ENCODE assay signal across 1 cellular context in genomic region chr19:1905863-1906375, GRCh38.
TF ChIP-seq lines count a peak whose summit lies in the region.

No MANE protein-coding gene starts in this region.

TF ChIP-seq in K562, 482 proteins besides CTCF, POLR2A, EP300 and RAD21 (continues in another document):
- TF ChIP-seq KLF6 (CRISPR knock-in tag; IDR thresholded peaks at IDR 0.05; ENCODE audit: borderline replicate concordance) = 0 out of 2 replicates have a peak, but pooled peaks have one; percentile 70
- 0 out of 2 replicates have a peak, but pooled peaks have one; percentile 6 for TF ChIP-seq MBD2 (IDR thresholded peaks at IDR 0.05; ENCODE audit: borderline replicate concordance, low read depth)
- TF ChIP-seq ZNF707 (CRISPR knock-in tag; conservative IDR thresholded peaks at IDR 0.05) = 0 out of 2 replicates have a peak, but pooled peaks have one; percentile 62
- peak; percentile 69; the same call in 1 of the 2 replicates for TF ChIP-seq ELF4 (CRISPR knock-in tag; IDR thresholded peaks at IDR 0.05)
- TF ChIP-seq, protein P1, sequence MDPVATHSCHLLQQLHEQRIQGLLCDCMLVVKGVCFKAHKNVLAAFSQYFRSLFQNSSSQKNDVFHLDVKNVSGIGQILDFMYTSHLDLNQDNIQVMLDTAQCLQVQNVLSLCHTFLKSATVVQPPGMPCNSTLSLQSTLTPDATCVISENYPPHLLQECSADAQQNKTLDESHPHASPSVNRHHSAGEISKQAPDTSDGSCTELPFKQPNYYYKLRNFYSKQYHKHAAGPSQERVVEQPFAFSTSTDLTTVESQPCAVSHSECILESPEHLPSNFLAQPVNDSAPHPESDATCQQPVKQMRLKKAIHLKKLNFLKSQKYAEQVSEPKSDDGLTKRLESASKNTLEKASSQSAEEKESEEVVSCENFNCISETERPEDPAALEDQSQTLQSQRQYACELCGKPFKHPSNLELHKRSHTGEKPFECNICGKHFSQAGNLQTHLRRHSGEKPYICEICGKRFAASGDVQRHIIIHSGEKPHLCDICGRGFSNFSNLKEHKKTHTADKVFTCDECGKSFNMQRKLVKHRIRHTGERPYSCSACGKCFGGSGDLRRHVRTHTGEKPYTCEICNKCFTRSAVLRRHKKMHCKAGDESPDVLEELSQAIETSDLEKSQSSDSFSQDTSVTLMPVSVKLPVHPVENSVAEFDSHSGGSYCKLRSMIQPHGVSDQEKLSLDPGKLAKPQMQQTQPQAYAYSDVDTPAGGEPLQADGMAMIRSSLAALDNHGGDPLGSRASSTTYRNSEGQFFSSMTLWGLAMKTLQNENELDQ (CRISPR knock-in tag; IDR thresholded peaks at IDR 0.05; ENCODE audit: borderline replicate concordance) = no peak
- no peak for TF ChIP-seq MLX (CRISPR knock-in tag; conservative IDR thresholded peaks at IDR 0.05)
- no peak for TF ChIP-seq ZNF431 (CRISPR knock-in tag; IDR thresholded peaks at IDR 0.05)
- 0 out of 2 replicates have a peak, but pooled peaks have one; percentile 9 for TF ChIP-seq OTX1 (CRISPR knock-in tag; IDR thresholded peaks at IDR 0.05)
- 0 out of 2 replicates have a peak, but pooled peaks have one; percentile 38 for TF ChIP-seq NR1H2 (CRISPR knock-in tag; IDR thresholded peaks at IDR 0.05)
- TF ChIP-seq TCFL5 (CRISPR knock-in tag; conservative IDR thresholded peaks at IDR 0.05) = no peak
- TF ChIP-seq ARNT (IDR thresholded peaks at IDR 0.05) = peak; percentile 24 to 78; a peak in 1 of 4 replicates
- no peak for TF ChIP-seq NR4A1 (CRISPR knock-in tag; IDR thresholded peaks at IDR 0.05)
- 0 out of 2 replicates have a peak, but pooled peaks have one; percentile 46 for TF ChIP-seq NR4A1 (tag; IDR thresholded peaks at IDR 0.05)
- TF ChIP-seq MTA3 (IDR thresholded peaks at IDR 0.05; ENCODE audit: borderline replicate concordance) = 0 out of 2 replicates have a peak, but pooled peaks have one; percentile 56
- TF ChIP-seq, protein P2, sequence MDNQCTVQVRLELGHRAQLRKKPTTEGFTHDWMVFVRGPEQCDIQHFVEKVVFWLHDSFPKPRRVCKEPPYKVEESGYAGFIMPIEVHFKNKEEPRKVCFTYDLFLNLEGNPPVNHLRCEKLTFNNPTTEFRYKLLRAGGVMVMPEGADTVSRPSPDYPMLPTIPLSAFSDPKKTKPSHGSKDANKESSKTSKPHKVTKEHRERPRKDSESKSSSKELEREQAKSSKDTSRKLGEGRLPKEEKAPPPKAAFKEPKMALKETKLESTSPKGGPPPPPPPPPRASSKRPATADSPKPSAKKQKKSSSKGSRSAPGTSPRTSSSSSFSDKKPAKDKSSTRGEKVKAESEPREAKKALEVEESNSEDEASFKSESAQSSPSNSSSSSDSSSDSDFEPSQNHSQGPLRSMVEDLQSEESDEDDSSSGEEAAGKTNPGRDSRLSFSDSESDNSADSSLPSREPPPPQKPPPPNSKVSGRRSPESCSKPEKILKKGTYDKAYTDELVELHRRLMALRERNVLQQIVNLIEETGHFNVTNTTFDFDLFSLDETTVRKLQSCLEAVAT (IDR thresholded peaks at IDR 0.05) = 0 out of 4 replicates have a peak, but pooled peaks of 1 of the 2 experiments have one; percentile 31
- no peak for TF ChIP-seq TRIM25 (IDR thresholded peaks at IDR 0.05; ENCODE audit: borderline replicate concordance)
- TF ChIP-seq BCL6 (CRISPR knock-in tag; IDR thresholded peaks at IDR 0.05) = peak; percentile 45; the same call in 1 of the 2 replicates
- no peak for TF ChIP-seq MAFF (IDR thresholded peaks at IDR 0.05; ENCODE audit: low read length)
- TF ChIP-seq, protein P3, sequence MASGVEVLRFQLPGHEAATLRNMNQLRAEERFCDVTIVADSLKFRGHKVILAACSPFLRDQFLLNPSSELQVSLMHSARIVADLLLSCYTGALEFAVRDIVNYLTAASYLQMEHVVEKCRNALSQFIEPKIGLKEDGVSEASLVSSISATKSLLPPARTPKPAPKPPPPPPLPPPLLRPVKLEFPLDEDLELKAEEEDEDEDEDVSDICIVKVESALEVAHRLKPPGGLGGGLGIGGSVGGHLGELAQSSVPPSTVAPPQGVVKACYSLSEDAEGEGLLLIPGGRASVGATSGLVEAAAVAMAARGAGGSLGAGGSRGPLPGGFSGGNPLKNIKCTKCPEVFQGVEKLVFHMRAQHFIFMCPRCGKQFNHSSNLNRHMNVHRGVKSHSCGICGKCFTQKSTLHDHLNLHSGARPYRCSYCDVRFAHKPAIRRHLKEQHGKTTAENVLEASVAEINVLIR (CRISPR knock-in tag; IDR thresholded peaks at IDR 0.05) = 0 out of 2 replicates have a peak, but pooled peaks have one; percentile 26
- TF ChIP-seq PHF20 (IDR thresholded peaks at IDR 0.05; ENCODE audit: partially characterized antibody) = no peak
- no peak for TF ChIP-seq GTF3C2 (IDR thresholded peaks at IDR 0.05; ENCODE audit: borderline replicate concordance, extremely low read depth, insufficient read length)
- TF ChIP-seq HDAC2 (IDR thresholded peaks at IDR 0.05) = peak; percentile 6
- no peak for TF ChIP-seq ZNF263 (CRISPR knock-in tag; IDR thresholded peaks at IDR 0.05; ENCODE audit: borderline replicate concordance)
- TF ChIP-seq, protein P4, sequence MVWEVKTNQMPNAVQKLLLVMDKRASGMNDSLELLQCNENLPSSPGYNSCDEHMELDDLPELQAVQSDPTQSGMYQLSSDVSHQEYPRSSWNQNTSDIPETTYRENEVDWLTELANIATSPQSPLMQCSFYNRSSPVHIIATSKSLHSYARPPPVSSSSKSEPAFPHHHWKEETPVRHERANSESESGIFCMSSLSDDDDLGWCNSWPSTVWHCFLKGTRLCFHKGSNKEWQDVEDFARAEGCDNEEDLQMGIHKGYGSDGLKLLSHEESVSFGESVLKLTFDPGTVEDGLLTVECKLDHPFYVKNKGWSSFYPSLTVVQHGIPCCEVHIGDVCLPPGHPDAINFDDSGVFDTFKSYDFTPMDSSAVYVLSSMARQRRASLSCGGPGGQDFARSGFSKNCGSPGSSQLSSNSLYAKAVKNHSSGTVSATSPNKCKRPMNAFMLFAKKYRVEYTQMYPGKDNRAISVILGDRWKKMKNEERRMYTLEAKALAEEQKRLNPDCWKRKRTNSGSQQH (CRISPR knock-in tag; IDR thresholded peaks at IDR 0.05) = 0 out of 2 replicates have a peak, but pooled peaks have one; percentile 27
- TF ChIP-seq SIX5 (IDR thresholded peaks at IDR 0.05; ENCODE audit: borderline replicate concordance in 1 of 2, insufficient read depth in 1 of 2, low read depth in 1 of 2, low read length in 2 of 2) = no peak
- TF ChIP-seq SMAD4 (CRISPR knock-in tag; conservative IDR thresholded peaks at IDR 0.05) = 0 out of 2 replicates have a peak, but pooled peaks have one; percentile 44
- 0 out of 2 replicates have a peak, but pooled peaks have one; percentile 47 for TF ChIP-seq ATF2 (CRISPR knock-in tag; IDR thresholded peaks at IDR 0.05)
- TF ChIP-seq, protein P5, sequence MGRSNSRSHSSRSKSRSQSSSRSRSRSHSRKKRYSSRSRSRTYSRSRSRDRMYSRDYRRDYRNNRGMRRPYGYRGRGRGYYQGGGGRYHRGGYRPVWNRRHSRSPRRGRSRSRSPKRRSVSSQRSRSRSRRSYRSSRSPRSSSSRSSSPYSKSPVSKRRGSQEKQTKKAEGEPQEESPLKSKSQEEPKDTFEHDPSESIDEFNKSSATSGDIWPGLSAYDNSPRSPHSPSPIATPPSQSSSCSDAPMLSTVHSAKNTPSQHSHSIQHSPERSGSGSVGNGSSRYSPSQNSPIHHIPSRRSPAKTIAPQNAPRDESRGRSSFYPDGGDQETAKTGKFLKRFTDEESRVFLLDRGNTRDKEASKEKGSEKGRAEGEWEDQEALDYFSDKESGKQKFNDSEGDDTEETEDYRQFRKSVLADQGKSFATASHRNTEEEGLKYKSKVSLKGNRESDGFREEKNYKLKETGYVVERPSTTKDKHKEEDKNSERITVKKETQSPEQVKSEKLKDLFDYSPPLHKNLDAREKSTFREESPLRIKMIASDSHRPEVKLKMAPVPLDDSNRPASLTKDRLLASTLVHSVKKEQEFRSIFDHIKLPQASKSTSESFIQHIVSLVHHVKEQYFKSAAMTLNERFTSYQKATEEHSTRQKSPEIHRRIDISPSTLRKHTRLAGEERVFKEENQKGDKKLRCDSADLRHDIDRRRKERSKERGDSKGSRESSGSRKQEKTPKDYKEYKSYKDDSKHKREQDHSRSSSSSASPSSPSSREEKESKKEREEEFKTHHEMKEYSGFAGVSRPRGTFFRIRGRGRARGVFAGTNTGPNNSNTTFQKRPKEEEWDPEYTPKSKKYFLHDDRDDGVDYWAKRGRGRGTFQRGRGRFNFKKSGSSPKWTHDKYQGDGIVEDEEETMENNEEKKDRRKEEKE (IDR thresholded peaks at IDR 0.05; ENCODE audit: borderline replicate concordance in 1 of 2, control insufficient read depth in 1 of 2, low read depth in 2 of 2, low read length in 1 of 2) = no peak
- TF ChIP-seq HOMEZ (CRISPR knock-in tag; IDR thresholded peaks at IDR 0.05) = no peak
- no peak for TF ChIP-seq POLR3A (IDR thresholded peaks at IDR 0.05; ENCODE audit: borderline replicate concordance, extremely low read depth, insufficient read depth, insufficient read length)
- no peak for TF ChIP-seq SAP30 (IDR thresholded peaks at IDR 0.05; ENCODE audit: borderline replicate concordance, insufficient read depth, low read depth, low read length, poor library complexity, severe bottlenecking)
- TF ChIP-seq DPF2 (IDR thresholded peaks at IDR 0.05) = peak; percentile 52
- TF ChIP-seq THRAP3 (IDR thresholded peaks at IDR 0.05; ENCODE audit: borderline replicate concordance) = 0 out of 2 replicates have a peak, but pooled peaks have one; percentile 32
- TF ChIP-seq SMAD3 (CRISPR knock-in tag; conservative IDR thresholded peaks at IDR 0.05) = 0 out of 2 replicates have a peak, but pooled peaks have one; percentile 43
- 0 out of 2 replicates have a peak, but pooled peaks have one; percentile 0 for TF ChIP-seq ZNF584 (CRISPR knock-in tag; IDR thresholded peaks at IDR 0.05; ENCODE audit: low read depth)
- 0 out of 2 replicates have a peak, but pooled peaks have one; percentile 50 for TF ChIP-seq ZNF561 (CRISPR knock-in tag; conservative IDR thresholded peaks at IDR 0.05)
- peak; percentile 31; the same call in 1 of the 2 replicates for TF ChIP-seq LARP7 (IDR thresholded peaks at IDR 0.05)
- no peak for TF ChIP-seq DLX4 (CRISPR knock-in tag; IDR thresholded peaks at IDR 0.05)
- TF ChIP-seq PTRF (tag; IDR thresholded peaks at IDR 0.05) = peak; percentile 39; the same call in 1 of the 2 replicates
- TF ChIP-seq ZNF57 (CRISPR knock-in tag; IDR thresholded peaks at IDR 0.05) = 0 out of 2 replicates have a peak, but pooled peaks have one; percentile 25
